Comparison of ENCODE assay signal across 8 cellular contexts in the genomic region with DNA sequence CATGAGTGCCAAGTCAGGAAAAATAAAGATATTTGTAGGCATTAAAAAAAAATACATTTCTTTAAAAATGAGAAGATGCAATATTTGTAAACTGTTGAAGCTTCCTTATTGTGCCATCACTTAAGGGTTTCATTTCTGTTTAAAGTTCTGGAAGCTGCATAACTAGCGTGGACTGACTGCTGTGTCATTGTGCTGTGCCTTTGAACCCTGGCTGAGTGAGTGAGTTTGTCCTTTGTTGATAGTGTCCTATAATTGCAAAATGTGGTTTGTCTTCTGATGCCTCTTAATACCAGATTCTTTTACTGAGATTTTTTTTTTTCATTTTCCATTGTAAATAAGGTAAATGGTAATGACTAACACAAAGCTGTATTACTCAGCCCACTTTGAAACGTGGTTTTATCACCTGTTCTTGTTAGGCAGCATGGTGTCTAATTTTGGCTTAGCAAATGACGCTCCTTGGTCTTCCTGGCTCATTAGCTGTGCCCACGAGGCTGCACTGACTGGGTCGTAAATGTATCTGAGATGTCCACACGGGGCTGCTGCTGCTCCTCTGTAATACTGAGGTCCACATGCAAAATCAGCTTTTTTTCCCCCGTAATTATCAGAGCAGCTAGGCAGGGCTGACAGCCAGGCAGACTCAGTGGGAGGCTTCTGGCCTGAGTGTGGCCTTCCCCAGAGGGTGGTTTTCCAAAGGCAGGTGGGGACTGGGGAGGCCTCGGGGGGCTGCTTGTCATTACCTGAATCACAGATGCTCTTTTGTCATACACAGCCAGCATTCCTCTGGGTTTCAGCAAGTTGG. TPM values are rescaled to one million over a fixed set of nuclear protein-coding genes. Genes with fewer than 3 reads are reported as not detected.
DNase-seq lines count a peak whose midpoint lies in the region; ATAC-seq, FAIRE-seq and TF ChIP-seq lines count a peak whose summit lies in the region.

No MANE protein-coding gene starts in this region.

- TF ChIP-seq POLR2A in A549 (IDR thresholded peaks at IDR 0.05; ENCODE audit: low read length): no peak

- peaks cover 72% of the 10 kb centered on the region for H3K4me1 Mint-ChIP-seq in activated CD8-positive, alpha-beta T cell treated with anti-CD3 and anti-CD28 coated beads for 36 hours (ENCODE audit: low read depth)
- peaks cover 40% of the 10 kb centered on the region for H3K4me1 Mint-ChIP-seq in stimulated activated effector memory CD8-positive, alpha-beta T cell treated with anti-CD3 and anti-CD28 coated beads, Interleukin-12 subunit alpha, Interleukin-12 subunit beta, amount 100 ng/mL, for 72 hours

- H3K27ac Mint-ChIP-seq in activated CD8-positive, alpha-beta T cell treated with anti-CD3 and anti-CD28 coated beads for 36 hours: peak overlapping the region; percentile 96
- peak overlapping the region; percentile 90 for H3K27ac Mint-ChIP-seq in stimulated activated effector memory CD8-positive, alpha-beta T cell treated with anti-CD3 and anti-CD28 coated beads, Interleukin-12 subunit alpha, Interleukin-12 subunit beta, amount 100 ng/mL, for 72 hours

- TF ChIP-seq CTCF in A549 (IDR thresholded peaks at IDR 0.05): peak; percentile 63
- peak; percentile 54 for TF ChIP-seq CTCF in activated CD8-positive, alpha-beta T cell treated with anti-CD3 and anti-CD28 coated beads for 36 hours (IDR thresholded peaks at IDR 0.05)

- no peak overlapping the region for H3K4me2 ChIP-seq in A549

- peak overlapping the region; percentile 41 for H3K4me3 Mint-ChIP-seq in activated CD8-positive, alpha-beta T cell treated with anti-CD3 and anti-CD28 coated beads for 36 hours
- peak overlapping the region; percentile 44 for H3K4me3 Mint-ChIP-seq in stimulated activated effector memory CD8-positive, alpha-beta T cell treated with anti-CD3 and anti-CD28 coated beads, Interleukin-12 subunit alpha, Interleukin-12 subunit beta, amount 100 ng/mL, for 72 hours

- H3K36me3 Mint-ChIP-seq in activated CD8-positive, alpha-beta T cell treated with anti-CD3 and anti-CD28 coated beads for 36 hours (ENCODE audit: low read depth): peaks cover 70% of the 10 kb centered on the region
- H3K36me3 Mint-ChIP-seq in stimulated activated effector memory CD8-positive, alpha-beta T cell treated with anti-CD3 and anti-CD28 coated beads, Interleukin-12 subunit alpha, Interleukin-12 subunit beta, amount 100 ng/mL, for 72 hours: peaks cover 99% of the 10 kb centered on the region

- H3K4me3 ChIP-seq in A549: no peak overlapping the region

- ATAC-seq in A549: peak; percentile 86 to 87
- ATAC-seq in activated CD8-positive, alpha-beta T cell treated with anti-CD3 and anti-CD28 coated beads for 36 hours: peak; percentile 97
- peak; percentile 96 for ATAC-seq in stimulated activated effector memory CD8-positive, alpha-beta T cell treated with anti-CD3 and anti-CD28 coated beads, Interleukin-12 subunit alpha, Interleukin-12 subunit beta, amount 100 ng/mL, for 72 hours
- ATAC-seq in GM18868 (IDR thresholded peaks at IDR 0.05; ENCODE audit: unreplicated experiment): no peak
- ATAC-seq in GM18858 (IDR thresholded peaks at IDR 0.05; ENCODE audit: unreplicated experiment): no peak

- H3K9me3 Mint-ChIP-seq in activated CD8-positive, alpha-beta T cell treated with anti-CD3 and anti-CD28 coated beads for 36 hours: no peaks in the 10 kb centered on the region
- no peaks in the 10 kb centered on the region for H3K9me3 Mint-ChIP-seq in stimulated activated effector memory CD8-positive, alpha-beta T cell treated with anti-CD3 and anti-CD28 coated beads, Interleukin-12 subunit alpha, Interleukin-12 subunit beta, amount 100 ng/mL, for 72 hours

- 29% methylated on average over 8 of the region's 8 CpGs for WGBS in A549 (ENCODE audit: missing lambda C conversion rate)

- no peak for FAIRE-seq in A549 (lab: Jason Lieb, UNC)

- POLR2A ChIA-PET in A549 (lab: Yijun Ruan, JAX): interaction anchor here (0.6 to 2.2 kb wide), 5 partner anchors 15 to 418 kb away, joined by 3 to 15 read pairs (median 4); partner anchors contain the start of genes TRIM4, ZNF655 and ZSCAN25
- POLR2A ChIA-PET in activated CD8-positive, alpha-beta T cell treated with anti-CD3 and anti-CD28 coated beads for 36 hours (lab: Charles Lee): interaction anchor here (0.5 to 4.4 kb wide), 9 partner anchors 10 to 391 kb away, joined by 3 to 23 read pairs (median 3); partner anchors contain the start of genes FAM200A, ZNF655 and ZSCAN25

- H3K4me1 ChIP-seq in A549: no peaks in the 10 kb centered on the region

- DNase-seq in A549 (ENCODE audit: low read depth in 1 of 2, low spot score in 1 of 2) (peak; percentile 48 to 56), HK-2 (ENCODE audit: unreplicated experiment) (peak; percentile 44), glomerular visceral epithelial cell (ENCODE audit: extremely low spot score) (peak; percentile 64), NCI-H345 (lab: John Stamatoyannopoulos, UW) (no peak)
- peak; percentile 87 for DNase-seq in activated CD8-positive, alpha-beta T cell treated with anti-CD3 and anti-CD28 coated beads for 36 hours
- DNase-seq in stimulated activated effector memory CD8-positive, alpha-beta T cell treated with anti-CD3 and anti-CD28 coated beads, Interleukin-12 subunit alpha, Interleukin-12 subunit beta, amount 100 ng/mL, for 72 hours (ENCODE audit: low spot score in 2 of 2): no peak

- peak; percentile 83 to 87 for TF ChIP-seq RAD21 in A549 (conservative IDR thresholded peaks at IDR 0.05 in 1 of 2, IDR thresholded peaks at IDR 0.05 in 1 of 2)

- intact Hi-C loops in activated CD8-positive, alpha-beta T cell treated with anti-CD3 and anti-CD28 coated beads for 36 hours (cut with micrococcal nuclease): loop anchor here (10.0 kb wide), 1 partner anchor 203 kb away; no protein-coding TSS in a partner anchor

- no peak for TF ChIP-seq EP300 in A549 (IDR thresholded peaks at IDR 0.05)

- CTCF ChIA-PET in A549 (lab: Yijun Ruan, JAX): interaction anchor here (0.6 to 5.2 kb wide), 26 partner anchors 9 to 451 kb away, joined by 3 to 39 read pairs (median 4); partner anchors contain the start of genes TRIM4, ZKSCAN1 and ZSCAN25
- CTCF ChIA-PET in activated CD8-positive, alpha-beta T cell treated with anti-CD3 and anti-CD28 coated beads for 36 hours (lab: Charles Lee): interaction anchor here (0.8 to 1.7 kb wide), 22 partner anchors 10 to 360 kb away, joined by 3 to 13 read pairs (median 4); partner anchors contain the start of genes ZNF655 and ZSCAN25

- peak overlapping the region in 1 of 2 experiments; percentile 15; a peak in 2 of 6 replicates for H3K27ac ChIP-seq in A549

- H3K27me3 Mint-ChIP-seq in activated CD8-positive, alpha-beta T cell treated with anti-CD3 and anti-CD28 coated beads for 36 hours: no peaks in the 10 kb centered on the region

- no peaks in the 10 kb centered on the region for H3K9me3 ChIP-seq in A549

TF ChIP-seq in A549, 52 proteins besides CTCF, POLR2A, EP300 and RAD21:
- TF ChIP-seq, protein P1, sequence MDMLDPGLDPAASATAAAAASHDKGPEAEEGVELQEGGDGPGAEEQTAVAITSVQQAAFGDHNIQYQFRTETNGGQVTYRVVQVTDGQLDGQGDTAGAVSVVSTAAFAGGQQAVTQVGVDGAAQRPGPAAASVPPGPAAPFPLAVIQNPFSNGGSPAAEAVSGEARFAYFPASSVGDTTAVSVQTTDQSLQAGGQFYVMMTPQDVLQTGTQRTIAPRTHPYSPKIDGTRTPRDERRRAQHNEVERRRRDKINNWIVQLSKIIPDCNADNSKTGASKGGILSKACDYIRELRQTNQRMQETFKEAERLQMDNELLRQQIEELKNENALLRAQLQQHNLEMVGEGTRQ (IDR thresholded peaks at IDR 0.05): no peak
- TF ChIP-seq CHD4 (IDR thresholded peaks at IDR 0.05; ENCODE audit: borderline replicate concordance) (no peak), MAFK (IDR thresholded peaks at IDR 0.05; ENCODE audit: partially characterized antibody) (peak; percentile 69), ZFP36 (IDR thresholded peaks at IDR 0.05; ENCODE audit: borderline replicate concordance, partially characterized antibody) (no peak), SMC3 (IDR thresholded peaks at IDR 0.05) (peak; percentile 85), RARB (CRISPR knock-in tag; IDR thresholded peaks at IDR 0.05) (no peak)
TF ChIP-seq in A549: peak in this region for 2.

RNA-seq across cellular contexts. Expression of gene ZSCAN25, which starts 14.8 kb away (rescaled TPM):
- polyA plus RNA-seq in A549 (2011; rRNA removed): 9.3 and 10.1 TPM in 2 replicates
- 6.6 and 8.1 TPM in 2 replicates for polyA plus RNA-seq in A549 (2012; cell fraction: cytosol; rRNA removed)
- polyA plus RNA-seq in A549 (2012; cell fraction: nucleus; rRNA removed): 13.4 and 16.3 TPM in 2 replicates
- polyA plus RNA-seq in A549 (2017; fragmentation: RNase III; extraction: RNeasy Plus Mini Kit Qiagen cat#74134 plus additional on column Dnase treatment): 6.3 to 7.5 TPM (median 6.4 TPM) in 3 replicates
- polyA minus RNA-seq in A549 (2011; rRNA and poly(A)+ RNA removed): 16.8 and 19.2 TPM in 2 replicates
- 10 to 100 TPM; 31.8 to 35.8 TPM for total RNA-seq in activated CD8-positive, alpha-beta T cell treated with anti-CD3 and anti-CD28 coated beads for 36 hours

RNA-seq across cellular contexts. Expression of gene TMEM225B, which starts 33.4 kb away (rescaled TPM):
- polyA plus RNA-seq in A549 (2011; rRNA removed) (5.4 and 7.7 TPM in 2 replicates), A549 (2017; fragmentation: RNase III; extraction: RNeasy Plus Mini Kit Qiagen cat#74134 plus additional on column Dnase treatment) (0.59 to 0.70 TPM (median 0.59 TPM) in 3 replicates)
- polyA plus RNA-seq in A549 (2012; cell fraction: cytosol; rRNA removed): 0.86 and 0.96 TPM in 2 replicates
- 2.2 and 3.5 TPM in 2 replicates for polyA plus RNA-seq in A549 (2012; cell fraction: nucleus; rRNA removed)
- 6.9 and 7.6 TPM in 2 replicates for polyA minus RNA-seq in A549 (2011; rRNA and poly(A)+ RNA removed)
- 1 to 10 TPM in 1 of 2 experiments, under 1 TPM in 1; 0.92 to 2.2 TPM for total RNA-seq in activated CD8-positive, alpha-beta T cell treated with anti-CD3 and anti-CD28 coated beads for 36 hours

RNA-seq across cellular contexts. Expression of gene CYP3A5, which starts 48.3 kb away (rescaled TPM):
- 9.7 and 12.2 TPM in 2 replicates for polyA plus RNA-seq in A549 (2011; rRNA removed)
- polyA plus RNA-seq in A549 (2012; cell fraction: cytosol; rRNA removed): 0.26 and 0.52 TPM in 2 replicates
- 1.6 and 2.2 TPM in 2 replicates for polyA plus RNA-seq in A549 (2012; cell fraction: nucleus; rRNA removed)
- polyA plus RNA-seq in A549 (2017; fragmentation: RNase III; extraction: RNeasy Plus Mini Kit Qiagen cat#74134 plus additional on column Dnase treatment): 2.2 to 2.3 TPM (median 2.3 TPM) in 3 replicates
- 8.1 and 13.1 TPM in 2 replicates for polyA minus RNA-seq in A549 (2011; rRNA and poly(A)+ RNA removed)
- total RNA-seq in activated CD8-positive, alpha-beta T cell treated with anti-CD3 and anti-CD28 coated beads for 36 hours: not detected

Comparison
In these comparisons a context has a peak if more than half of its experiments do, and no peak if none do; other contexts are left out.
1. ATAC-seq: peak in A549 (2 of 2), activated CD8-positive, alpha-beta T cell treated with anti-CD3 and anti-CD28 coated beads for 36 hours (single experiment) and stimulated activated effector memory CD8-positive, alpha-beta T cell treated with anti-CD3 and anti-CD28 coated beads, Interleukin-12 subunit alpha, Interleukin-12 subunit beta, amount 100 ng/mL, for 72 hours (single experiment); none in GM18868 (single experiment) and GM18858 (single experiment).
2. DNase-seq: peak in A549 (2 of 2), HK-2 (single experiment), activated CD8-positive, alpha-beta T cell treated with anti-CD3 and anti-CD28 coated beads for 36 hours (single experiment) and glomerular visceral epithelial cell (single experiment); none in stimulated activated effector memory CD8-positive, alpha-beta T cell treated with anti-CD3 and anti-CD28 coated beads, Interleukin-12 subunit alpha, Interleukin-12 subunit beta, amount 100 ng/mL, for 72 hours (0 of 2) and NCI-H345 (single experiment).